In the genomic region with DNA sequence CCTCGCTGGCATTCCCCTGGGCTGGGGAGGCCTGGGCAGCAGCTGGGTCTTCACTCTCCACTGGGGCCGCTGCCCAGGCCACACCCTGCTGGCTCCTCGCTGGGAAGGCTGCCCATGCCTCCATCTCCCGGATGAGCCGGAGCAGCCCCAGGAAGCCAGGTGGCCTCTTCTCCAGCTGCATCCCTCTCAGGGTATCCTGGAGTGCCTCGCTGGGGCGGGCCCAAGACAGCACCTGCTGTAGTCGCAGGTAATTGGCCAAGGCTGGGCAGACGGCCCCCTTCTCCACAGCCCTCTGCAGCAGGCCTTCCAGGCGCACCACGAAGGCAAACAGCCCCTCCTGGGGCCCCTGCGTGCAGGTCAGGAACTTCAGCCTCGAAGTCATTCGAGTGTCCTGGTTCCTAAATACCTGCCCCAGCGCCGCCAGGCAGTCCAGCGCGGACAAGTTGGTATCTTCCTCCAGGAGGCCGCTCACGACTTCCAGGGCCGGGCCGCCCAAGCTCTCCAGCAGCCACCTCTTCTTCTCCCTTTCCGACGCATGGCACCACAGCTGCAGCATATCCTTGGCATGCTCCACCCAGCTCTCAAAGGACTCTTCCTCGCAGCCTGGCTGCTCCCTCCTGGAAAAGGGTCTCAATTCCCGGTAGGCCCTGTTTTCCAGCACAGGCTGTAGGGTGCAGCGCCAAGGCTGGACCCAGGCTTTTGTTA, we compare ENCODE assay signal across 32 cellular contexts. TPM values are rescaled to one million over a fixed set of nuclear protein-coding genes. Genes with fewer than 3 reads are reported as not detected.
DNase-seq lines count a peak whose midpoint lies in the region; ATAC-seq and TF ChIP-seq lines count a peak whose summit lies in the region.
"Had no signal": no experiment of that assay in that cellular context is flagged by ENCODE, and none has a peak within 500 bp of the region (broad histone marks: within the 10 kb centered on the region; RNA-seq: fewer than 3 reads in every experiment).

No MANE protein-coding gene starts in this region.

- DNase-seq in COR-L47 (lab: John Stamatoyannopoulos, UW) (peak; percentile 16), NCI-H2107 (lab: John Stamatoyannopoulos, UW) (peak; percentile 32), Panc1 (ENCODE audit: low read depth, low spot score) (no peak), PC-3 (no peak), germinal center (ENCODE audit: low spot score) (no peak)
- DNase-seq: activated CD4-positive, alpha-beta T cell treated with anti-CD3 and anti-CD28 coated beads, Interleukin-2, amount 50 U/mL, for 48 hours; activated T-cell treated with anti-CD3 and anti-CD28 coated beads, Interleukin-2, amount 50 U/mL, for 72 hours; effector CD8-positive, alpha-beta T cell; hippocampal formation; immature natural killer cell; KG1; mammary epithelial cell; MG63; NCI-H446; occipital lobe; sigmoid colon; stimulated activated CD4-positive, alpha-beta T cell treated with anti-CD3 and anti-CD28 coated beads, Interleukin-4, amount 100 ng/mL, for 4 hours; T-helper 2 cell had no signal

- no peak overlapping the region for H3K4me3 ChIP-seq in BLaER1 treated with 17β-estradiol and CSF1 and Interleukin-3, amounts not matched to agents 10 nM and 100 nM
- H3K4me3 ChIP-seq in Panc1 (ENCODE audit: low read depth in 2 of 2, low read length in 2 of 2) (no peak overlapping the region), PC-3 (ENCODE audit: low read length) (no peak overlapping the region)
- H3K4me3 ChIP-seq: ascending aorta, cardiac muscle cell, coronary artery, MG63, sigmoid colon, tibial nerve had no signal

- CTCF ChIA-PET in Panc1 (lab: Charles Lee) (interaction anchor here (0.7 kb wide), 1 partner anchor 92 kb away, joined by 5 read pairs; no protein-coding TSS in a partner anchor), PC-3 (lab: Charles Lee) (no interaction called here)

- H3K4me1 ChIP-seq in BLaER1 treated with 17β-estradiol and CSF1 and Interleukin-3, amounts not matched to agents 10 nM and 100 nM: peaks cover 14 to 44% (median 38%) of the 10 kb centered on the region in 10 experiments
- no peaks in the 10 kb centered on the region for H3K4me1 ChIP-seq in Panc1 (ENCODE audit: control insufficient read depth, insufficient read depth, low read length)
- H3K4me1 ChIP-seq in PC-3 (ENCODE audit: insufficient read depth, low read length): no peaks in the 10 kb centered on the region
- H3K4me1 ChIP-seq: ascending aorta, sigmoid colon, tibial nerve had no signal

- no peaks in the 10 kb centered on the region for H3K36me3 ChIP-seq in BLaER1 treated with 17β-estradiol and CSF1 and Interleukin-3, amounts not matched to agents 10 nM and 100 nM
- no peaks in the 10 kb centered on the region for H3K36me3 ChIP-seq in Panc1 (ENCODE audit: control insufficient read depth, insufficient read depth, low read length)
- H3K36me3 ChIP-seq in PC-3 (ENCODE audit: low read depth, low read length): no peaks in the 10 kb centered on the region
- H3K36me3 ChIP-seq: ascending aorta, cardiac muscle cell, MG63, sigmoid colon, tibial nerve had no signal

- H3K9me3 ChIP-seq in BLaER1 treated with 17β-estradiol and CSF1 and Interleukin-3, amounts not matched to agents 10 nM and 100 nM (replicated peaks in 1 of 11): peaks cover 12 to 30% (median 22%) of the 10 kb centered on the region in 11 experiments; a peak in 21 of 22 replicates
- H3K9me3 ChIP-seq in Panc1 (ENCODE audit: control insufficient read depth, insufficient read depth, low read depth, low read length) (no peaks in the 10 kb centered on the region), PC-3 (ENCODE audit: low read length) (no peaks in the 10 kb centered on the region)
- H3K9me3 ChIP-seq: ascending aorta, MG63, sigmoid colon, tibial nerve had no signal

- no peak overlapping the region for H3K27ac ChIP-seq in BLaER1 treated with 17β-estradiol and CSF1 and Interleukin-3, amounts not matched to agents 10 nM and 100 nM
- H3K27ac ChIP-seq in Panc1 (ENCODE audit: low read length) (no peak overlapping the region), PC-3 (ENCODE audit: low read length) (no peak overlapping the region)
- H3K27ac ChIP-seq: ascending aorta, cardiac muscle cell, coronary artery, epithelial cell of prostate, sigmoid colon, tibial nerve had no signal

- TF ChIP-seq CTCF in Panc1 (IDR thresholded peaks at IDR 0.05): no peak
- TF ChIP-seq CTCF in PC-3 (conservative IDR thresholded peaks at IDR 0.05; ENCODE audit: low read depth, low read length): no peak

- H4K20me1 ChIP-seq in BLaER1 treated with 17β-estradiol and CSF1 and Interleukin-3, amounts not matched to agents 10 nM and 100 nM: no peaks in the 10 kb centered on the region; a peak in 1 of 22 replicates
- H4K20me1 ChIP-seq in PC-3 (ENCODE audit: low read length): no peaks in the 10 kb centered on the region

- BruUV-seq in Panc1 (replicated peaks; lab: Mats Ljungman, UMichigan) (no TSS peak), PC-3 (replicated peaks; lab: Mats Ljungman, UMichigan) (no TSS peak)

- ATAC-seq in Panc1: peak; percentile 48; the same call in 1 of the 2 replicates
- ATAC-seq in PC-3: no peak
- ATAC-seq in HG03159 (IDR thresholded peaks at IDR 0.05; ENCODE audit: unreplicated experiment): no peak
- ATAC-seq: activated CD4-positive, CD25-positive, alpha-beta regulatory T cell treated with anti-CD3 and anti-CD28 coated beads, Interleukin-2, amount 50 U/mL, for 24 hours; activated T-cell treated with anti-CD3 and anti-CD28 coated beads, Interleukin-2, amount 50 U/mL, for 72 hours had no signal

- in situ Hi-C loops in Panc1 (cut with HindIII; ENCODE audit: low pct_unique_long_range_greater_than_20kb, low sequenced_read_pairs): no loop called here

- H3K79me2 ChIP-seq in PC-3 (ENCODE audit: low read length): no peaks in the 10 kb centered on the region

- POLR2A ChIA-PET in Panc1 (lab: Charles Lee) (no interaction called here), PC-3 (lab: Charles Lee; ENCODE audit: unreplicated experiment) (no interaction called here)

- H3K9ac ChIP-seq in BLaER1 treated with 17β-estradiol and CSF1 and Interleukin-3, amounts not matched to agents 10 nM and 100 nM: no peak overlapping the region
- no peak overlapping the region for H3K9ac ChIP-seq in PC-3 (ENCODE audit: low read length)

- no peak overlapping the region for H2AFZ ChIP-seq in PC-3 (ENCODE audit: low read length)

- H3K27me3 ChIP-seq in BLaER1 treated with 17β-estradiol and CSF1 and Interleukin-3, amounts not matched to agents 10 nM and 100 nM: peaks cover 0 to 41% (median 19%) of the 10 kb centered on the region in 11 experiments; a peak in 16 of 22 replicates
- H3K27me3 ChIP-seq in Panc1 (ENCODE audit: control insufficient read depth, insufficient read depth, low read length): peaks cover 2% of the 10 kb centered on the region; the same call in 1 of the 2 replicates
- H3K27me3 ChIP-seq in PC-3 (ENCODE audit: low read length): 0 out of 2 replicates have a peak, but pooled peaks cover 6% of the 10 kb centered on the region
- H3K27me3 ChIP-seq: cardiac muscle cell, MG63, sigmoid colon had no signal

- no peaks in the 10 kb centered on the region for H3F3A ChIP-seq in PC-3 (ENCODE audit: low read length, unreplicated experiment)

- H3K9me2 ChIP-seq in PC-3 (replicated peaks; ENCODE audit: low read length): no peaks in the 10 kb centered on the region

- intact Hi-C loops in Panc1 (cut with micrococcal nuclease; ENCODE audit: unreplicated experiment): no loop called here
- intact Hi-C loops in PC-3 (cut with micrococcal nuclease): no loop called here

- H3K4me2 ChIP-seq in BLaER1 treated with 17β-estradiol and CSF1 and Interleukin-3, amounts not matched to agents 10 nM and 100 nM: peak overlapping the region in 9 of 11 experiments; percentile 56 to 79 (median 69); a peak in 12 of 22 replicates
- H3K4me2 ChIP-seq in PC-3 (ENCODE audit: low read length): no peak overlapping the region

RNA-seq across cellular contexts. Expression of a gene that starts 3.7 kb away (rescaled TPM):
- total RNA-seq in Panc1 (2021; ENCODE audit: unreplicated experiment) (not detected), PC-3 (2014; rRNA removed) (not detected in 2 replicates)
- not detected for polyA plus RNA-seq in Panc1 (2012; ENCODE audit: insufficient read length)
- total RNA-seq: activated T-cell treated with anti-CD3 and anti-CD28 coated beads, Interleukin-2, amount 50 U/mL, for 72 hours; ascending aorta; H4; mucosa of gallbladder; natural killer cell treated with Interleukin-12 subunit alpha and Interleukin-12 subunit beta and Interleukin-15 and Interleukin-18, amount 100 ng/mL, for 72 hours; occipital lobe; OCI-LY7; pulmonary artery endothelial cell; sigmoid colon; tibial nerve had no signal
- polyA plus RNA-seq: cardiac muscle cell, CD14-positive monocyte, immature natural killer cell, mammary epithelial cell, sigmoid colon had no signal

RNA-seq across cellular contexts. Expression of a gene that starts 13.9 kb away (rescaled TPM):
- total RNA-seq in Panc1 (2021; ENCODE audit: unreplicated experiment) (0.90 TPM), PC-3 (2014; rRNA removed) (not detected in 2 replicates)
- 0.70 TPM for polyA plus RNA-seq in Panc1 (2012; ENCODE audit: insufficient read length)
- total RNA-seq: H4 had no signal
- polyA plus RNA-seq: cardiac muscle cell had no signal

RNA-seq across cellular contexts. Expression of a gene that starts 48.4 kb away (rescaled TPM):
- 2.4 TPM for total RNA-seq in Panc1 (2021; ENCODE audit: unreplicated experiment)
- polyA plus RNA-seq in Panc1 (2012; ENCODE audit: insufficient read length): 0.73 TPM
- 1.4 and 4.7 TPM in 2 replicates for total RNA-seq in PC-3 (2014; rRNA removed)
- total RNA-seq: occipital lobe had no signal
- polyA plus RNA-seq: cardiac muscle cell, CD14-positive monocyte had no signal

Comparison
In these comparisons a context has a peak if more than half of its experiments do, and no peak if none do; other contexts are left out.
1. DNase-seq: peak in COR-L47 (single experiment) and NCI-H2107 (single experiment); none in Panc1 (single experiment), PC-3 (single experiment) and germinal center (single experiment).